In the genomic region with DNA sequence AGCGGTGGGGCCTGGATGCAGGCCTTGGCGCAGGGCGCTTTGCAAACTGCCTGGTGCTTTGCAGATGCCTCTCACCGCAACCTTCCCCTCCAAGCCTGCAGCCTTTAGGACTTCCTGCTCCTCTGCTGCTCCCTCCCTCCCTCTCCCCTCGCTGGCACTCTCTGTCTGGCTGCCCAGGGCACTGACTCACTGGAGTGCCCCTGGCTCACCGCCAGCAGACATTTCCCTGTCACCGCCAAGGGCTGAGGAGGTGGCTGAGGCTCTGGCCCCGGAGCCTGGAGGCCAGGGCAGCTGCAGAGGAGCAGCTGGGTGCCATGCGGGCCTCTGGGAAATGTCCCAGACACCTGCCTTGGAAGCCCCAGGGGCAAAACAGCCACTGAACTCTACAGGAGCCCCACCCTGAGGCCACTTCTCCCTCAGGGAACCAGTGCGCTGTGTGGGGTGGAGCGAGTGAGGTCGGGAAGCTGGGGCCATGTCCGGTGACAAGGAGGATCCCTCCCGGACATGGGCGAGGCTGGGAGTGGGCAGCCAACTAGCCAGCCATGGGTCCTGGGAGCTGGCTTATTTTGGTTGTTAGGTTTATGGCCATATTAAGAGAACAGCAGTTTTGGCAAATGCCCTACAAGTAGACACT, we compare ENCODE assay signal across 9 cellular contexts. TPM values are rescaled to one million over a fixed set of nuclear protein-coding genes. Genes with fewer than 3 reads are reported as not detected.
DNase-seq lines count a peak whose midpoint lies in the region; ATAC-seq and TF ChIP-seq lines count a peak whose summit lies in the region.
"Had no signal": no experiment of that assay in that cellular context is flagged by ENCODE, and none has a peak within 500 bp of the region (broad histone marks: within the 10 kb centered on the region; RNA-seq: fewer than 3 reads in every experiment).

No MANE protein-coding gene starts in this region.

- TF ChIP-seq POLR2A in spleen (IDR thresholded peaks at IDR 0.05), result no peak

- no peaks in the 10 kb centered on the region for H3K9me3 ChIP-seq in DND-41 (ENCODE audit: insufficient read depth, low read length, severe bottlenecking)
- H3K9me3 ChIP-seq in left ventricle myocardium inferior (replicated peaks), result no peaks in the 10 kb centered on the region
- peaks cover 0 to under 1% (median 0%) of the 10 kb centered on the region in 8 donors for H3K9me3 ChIP-seq in spleen

- WGBS in spleen, 5 donors, result 18 to 44% (median 20%) methylated on average over 12 to 15 of the region's 15 CpGs

- no peak overlapping the region for H3K27ac Mint-ChIP-seq in activated naive CD4-positive, alpha-beta T cell treated with anti-CD3 and anti-CD28 coated beads, Interleukin-2, amount 50 U/mL, for 72 hours
- H3K27ac Mint-ChIP-seq in progenitor cell of endocrine pancreas, result no peak overlapping the region
- H3K27ac Mint-ChIP-seq: nephron had no signal

- intact Hi-C loops in left ventricle myocardium inferior (cut with micrococcal nuclease), result no loop called here
- intact Hi-C loops in spleen (cut with DNase I; ENCODE audit: low total_unique reads), result loop anchor here (5.0 kb wide), 1 partner anchor 981 kb away; no protein-coding TSS in a partner anchor

- DNase-seq in DND-41, result peak; percentile 74
- DNase-seq in HL-60 (ENCODE audit: low read depth in 1 of 2, low spot score in 1 of 2), result peak; percentile 89 to 95
- peak; percentile 99 for DNase-seq in NOMO-1 treated with DMSO at 0.1 percent for 48 hours (lab: John Stamatoyannopoulos, UW; ENCODE audit: unreplicated experiment)
- peak; percentile 18 to 60 for DNase-seq in activated naive CD4-positive, alpha-beta T cell treated with anti-CD3 and anti-CD28 coated beads, Interleukin-2, amount 50 U/mL, for 72 hours (ENCODE audit: low spot score in 2 of 2)
- DNase-seq in left ventricle myocardium inferior, result peak; percentile 81
- DNase-seq in spleen, result peak; percentile 85
- no peak for DNase-seq in progenitor cell of endocrine pancreas (ENCODE audit: low spot score, unreplicated experiment)

- peaks cover 5% of the 10 kb centered on the region; the same call in 1 of the 2 replicates for H4K20me1 ChIP-seq in DND-41 (ENCODE audit: insufficient read depth, low read length)

- no peaks in the 10 kb centered on the region for H3K4me1 Mint-ChIP-seq in progenitor cell of endocrine pancreas (ENCODE audit: low read depth)
- H3K4me1 Mint-ChIP-seq: nephron had no signal

- no peaks in the 10 kb centered on the region for H3K9me3 Mint-ChIP-seq in activated naive CD4-positive, alpha-beta T cell treated with anti-CD3 and anti-CD28 coated beads, Interleukin-2, amount 50 U/mL, for 72 hours
- H3K9me3 Mint-ChIP-seq in progenitor cell of endocrine pancreas (ENCODE audit: low read depth), result no peaks in the 10 kb centered on the region
- H3K9me3 Mint-ChIP-seq: nephron had no signal

- H3K9ac ChIP-seq in DND-41 (ENCODE audit: low read depth, low read length), result no peak overlapping the region

- ATAC-seq in DND-41 (ENCODE audit: insufficient read depth, low read depth) (peak; percentile 81), GM21737 (IDR thresholded peaks at IDR 0.05; ENCODE audit: unreplicated experiment) (no peak)
- ATAC-seq in activated naive CD4-positive, alpha-beta T cell treated with anti-CD3 and anti-CD28 coated beads, Interleukin-2, amount 50 U/mL, for 72 hours, result peak; percentile 50 to 89

- no peaks in the 10 kb centered on the region for H3K36me3 Mint-ChIP-seq in activated naive CD4-positive, alpha-beta T cell treated with anti-CD3 and anti-CD28 coated beads, Interleukin-2, amount 50 U/mL, for 72 hours
- H3K36me3 Mint-ChIP-seq in progenitor cell of endocrine pancreas (ENCODE audit: insufficient read depth), result no peaks in the 10 kb centered on the region

- no peak overlapping the region for H3K4me3 ChIP-seq in DND-41 (ENCODE audit: low read depth in 1 of 2, low read length in 2 of 2)
- H3K4me3 ChIP-seq in HL-60 (replicated peaks; ENCODE audit: insufficient read depth, low read length), result no peak overlapping the region
- H3K4me3 ChIP-seq in left ventricle myocardium inferior, result peak overlapping the region; percentile 29
- H3K4me3 ChIP-seq in spleen, result peak overlapping the region in 2 of 8 donors; percentile 3 to 32

- no peaks in the 10 kb centered on the region for H3K36me3 ChIP-seq in DND-41 (ENCODE audit: insufficient read depth, low read length)
- H3K36me3 ChIP-seq in left ventricle myocardium inferior, result no peaks in the 10 kb centered on the region
- no peaks in the 10 kb centered on the region for H3K36me3 ChIP-seq in spleen

- no peak overlapping the region for H2AFZ ChIP-seq in DND-41 (ENCODE audit: low read depth, low read length)

- peak overlapping the region; percentile 48; the same call in 1 of the 2 replicates for H3K4me2 ChIP-seq in DND-41 (ENCODE audit: insufficient read depth, low read length)

- no peak for TF ChIP-seq CTCF in DND-41 (IDR thresholded peaks at IDR 0.05; ENCODE audit: borderline replicate concordance, extremely low read depth, low read length, poor library complexity, severe bottlenecking)
- no peak for TF ChIP-seq CTCF in HL-60 (IDR thresholded peaks at IDR 0.05; ENCODE audit: insufficient read depth, low read length)
- no peak for TF ChIP-seq CTCF in left ventricle myocardium inferior (IDR thresholded peaks at IDR 0.05; ENCODE audit: borderline replicate concordance)
- no peak for TF ChIP-seq CTCF in spleen (IDR thresholded peaks at IDR 0.05 in 8 of 11, conservative IDR thresholded peaks at IDR 0.05 in 3 of 11)
- TF ChIP-seq CTCF in progenitor cell of endocrine pancreas (IDR thresholded peaks at IDR 0.05; ENCODE audit: unreplicated experiment), result no peak

- H3K27ac ChIP-seq in DND-41 (ENCODE audit: low read length) (peak overlapping the region; percentile 63), HL-60 (replicated peaks) (peak overlapping the region; percentile 46), left ventricle myocardium inferior (replicated peaks) (peak overlapping the region; percentile 59), spleen (peak overlapping the region in 4 of 8 donors; percentile 32 to 69 (median 39))

- H3K4me1 ChIP-seq in DND-41 (ENCODE audit: insufficient read depth, low read length) (peaks cover 22% of the 10 kb centered on the region), left ventricle myocardium inferior (peaks cover 18% of the 10 kb centered on the region), spleen (peaks cover 0 to 23% (median 12%) of the 10 kb centered on the region in 6 donors)

- H3K4me3 Mint-ChIP-seq in progenitor cell of endocrine pancreas (ENCODE audit: low read depth), result no peak overlapping the region
- H3K4me3 Mint-ChIP-seq: nephron had no signal

- H3K27me3 Mint-ChIP-seq in progenitor cell of endocrine pancreas, result no peaks in the 10 kb centered on the region

- no peaks in the 10 kb centered on the region for H3K79me2 ChIP-seq in DND-41 (ENCODE audit: insufficient read depth, low read length)

- H3K27me3 ChIP-seq in DND-41 (ENCODE audit: insufficient read depth, low read length, poor library complexity), result no peaks in the 10 kb centered on the region
- H3K27me3 ChIP-seq in HL-60 (ENCODE audit: insufficient read depth, poor library complexity, severe bottlenecking), result no peaks in the 10 kb centered on the region
- no peaks in the 10 kb centered on the region for H3K27me3 ChIP-seq in left ventricle myocardium inferior (ENCODE audit: low read depth)
- no peaks in the 10 kb centered on the region for H3K27me3 ChIP-seq in spleen (replicated peaks in 1 of 7)

RNA-seq across cellular contexts. Expression of gene TENT4A, which starts 53.4 kb away (rescaled TPM):
- 10 to 100 TPM; 44.2 to 44.3 TPM for total RNA-seq in activated naive CD4-positive, alpha-beta T cell treated with anti-CD3 and anti-CD28 coated beads, Interleukin-2, amount 50 U/mL, for 72 hours
- 9.5 TPM for total RNA-seq in left ventricle myocardium inferior
- total RNA-seq in spleen, result 10 to 100 TPM; 26.3 to 44.8 (median 37.0) TPM
- 10 to 100 TPM in 2 of 3 donors, 1 to 10 TPM in 1; 7.1 to 16.5 (median 12.9) TPM for polyA plus RNA-seq in spleen
- total RNA-seq in progenitor cell of endocrine pancreas, result 30.0 and 31.8 TPM in 2 replicates
